27 cellular contexts compared by ENCODE assay signal in the genomic region with DNA sequence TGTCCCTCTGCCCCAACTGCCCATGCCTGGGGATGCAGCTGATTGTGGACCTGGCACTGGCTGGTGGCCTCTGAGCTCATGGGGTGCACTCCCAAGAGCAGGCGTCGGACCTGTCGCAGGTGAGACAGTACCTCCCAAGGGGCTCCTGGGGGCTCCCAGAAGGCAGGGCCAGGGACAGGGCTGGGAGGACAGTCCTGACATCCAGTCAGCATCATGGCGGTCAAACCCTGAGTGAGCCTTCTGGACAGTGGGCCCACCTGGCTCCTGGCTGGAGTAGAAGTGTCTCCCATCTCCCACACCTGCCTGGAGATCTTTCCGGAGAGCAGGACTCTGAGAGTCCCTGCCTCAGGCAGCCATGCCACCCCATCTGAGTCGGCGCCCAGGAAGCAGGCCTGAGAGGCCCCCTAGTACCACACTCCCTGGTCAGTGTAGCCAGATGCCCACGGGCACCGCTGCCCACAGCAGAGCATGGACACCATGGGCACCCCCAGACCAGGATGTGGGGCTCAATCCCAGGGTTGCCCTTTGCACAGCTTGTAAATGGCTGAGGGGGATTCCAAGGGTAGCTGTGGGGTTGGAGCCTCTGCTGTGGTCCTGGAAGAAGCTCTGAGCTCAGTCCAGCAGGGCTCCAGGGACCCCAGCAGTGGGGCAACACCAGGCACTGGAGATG. TPM values are rescaled to one million over a fixed set of nuclear protein-coding genes. Genes with fewer than 3 reads are reported as not detected.
A peak's percentile ranks its signal among the peaks of the same experiment; 100 is the strongest.
DNase-seq lines count a peak whose midpoint lies in the region; ATAC-seq, FAIRE-seq and TF ChIP-seq lines count a peak whose summit lies in the region.
"Had no signal": no experiment of that assay in that cellular context is flagged by ENCODE, and none has a peak within 500 bp of the region (broad histone marks: within the 10 kb centered on the region; RNA-seq: fewer than 3 reads in every experiment).

No MANE protein-coding gene starts in this region.

- no peak overlapping the region for H3K18ac ChIP-seq in H1 (ENCODE audit: extremely low read depth, low read length)

- H3K27me3 ChIP-seq in H1 (replicated peaks in 1 of 4; ENCODE audit: control insufficient read depth in 3 of 4, extremely low read depth in 1 of 4, insufficient read depth in 3 of 4, low read length in 3 of 4), result no peaks in the 10 kb centered on the region; a peak in 1 of 7 replicates
- H3K27me3 ChIP-seq: BLaER1 treated with 17β-estradiol and CSF1 and Interleukin-3, amounts not matched to agents 10 nM and 100 nM had no signal

- no peak for FAIRE-seq in H1 (lab: Jason Lieb, UNC)
- FAIRE-seq: GM12892, GM18507, GM19239, H54, RCC 7860 had no signal

- no peaks in the 10 kb centered on the region for H3K36me3 ChIP-seq in H1 (ENCODE audit: control insufficient read depth in 2 of 4, insufficient read depth in 4 of 4, low read length in 3 of 4)
- H3K36me3 ChIP-seq: BLaER1 treated with 17β-estradiol and CSF1 and Interleukin-3, amounts not matched to agents 10 nM and 100 nM; SJSA1 had no signal

- H3K23ac ChIP-seq in H1 (ENCODE audit: insufficient read length), result no peak overlapping the region

- no peaks in the 10 kb centered on the region for H3K4me1 Mint-ChIP-seq in glutamatergic neuron (ENCODE audit: low read depth, unreplicated experiment)

- H3K4me2 ChIP-seq in H1 (ENCODE audit: insufficient read depth in 1 of 2, low read depth in 2 of 2, low read length in 2 of 2), result no peak overlapping the region
- H3K4me2 ChIP-seq: BLaER1 treated with 17β-estradiol and CSF1 and Interleukin-3, amounts not matched to agents 10 nM and 100 nM had no signal

- no peak for TF ChIP-seq CTCF in H1 (IDR thresholded peaks at IDR 0.05; ENCODE audit: control extremely low read depth in 1 of 3, insufficient read depth in 1 of 3, low read depth in 1 of 3, low read length in 3 of 3)
- TF ChIP-seq CTCF in glutamatergic neuron (IDR thresholded peaks at IDR 0.05; ENCODE audit: partially characterized antibody, unreplicated experiment), result no peak

- no peak overlapping the region for H3K4me3 Mint-ChIP-seq in glutamatergic neuron (ENCODE audit: unreplicated experiment)
- H3K4me3 Mint-ChIP-seq: CD8-positive, alpha-beta T cell had no signal

- no peak overlapping the region for H3K27ac Mint-ChIP-seq in glutamatergic neuron (ENCODE audit: unreplicated experiment)
- H3K27ac Mint-ChIP-seq: CD8-positive, alpha-beta T cell had no signal

- no peak for TF ChIP-seq EP300 in H1 (IDR thresholded peaks at IDR 0.05; ENCODE audit: borderline replicate concordance in 1 of 2, low read depth in 2 of 2, low read length in 2 of 2)

- H3K14ac ChIP-seq in H1 (ENCODE audit: insufficient read length), result no peak overlapping the region

- no peak overlapping the region for H2BK5ac ChIP-seq in H1 (ENCODE audit: low read depth, low read length)

- no peak overlapping the region for H3K56ac ChIP-seq in H1 (replicated peaks; ENCODE audit: insufficient read length, low read depth, low read length)

- no peaks in the 10 kb centered on the region for H3K79me2 ChIP-seq in H1 (ENCODE audit: control insufficient read depth in 1 of 2, insufficient read depth in 2 of 2, low read length in 2 of 2)

- DNase-seq in 8988T (peak; percentile 8), AG08396 (ENCODE audit: low spot score) (peak; percentile 5), H1 (ENCODE audit: low read depth in 1 of 2, low spot score in 2 of 2) (no peak), sciatic nerve (ENCODE audit: low spot score) (peak; percentile 31), glutamatergic neuron (no peak)
- DNase-seq in activated CD4-positive, alpha-beta T cell treated with anti-CD3 and anti-CD28 coated beads for 4 hours, result no peak
- DNase-seq: ACHN; CD8-positive, alpha-beta T cell; DMS153; KBM-7; MM.1S; NCI-H1048; NCI-H1417 treated with DMSO at 0.1 percent for 48 hours; NCI-H187; NCI-H446; NCI-H526 had no signal

- H2AFZ ChIP-seq in H1 (ENCODE audit: low read length), result no peak overlapping the region

- no peaks in the 10 kb centered on the region for H3K79me1 ChIP-seq in H1 (ENCODE audit: low read depth, low read length)

- no peak overlapping the region for H4K5ac ChIP-seq in H1 (ENCODE audit: insufficient read length, low read depth, low read length)

- POLR2A ChIA-PET in H1 (lab: Charles Lee; ENCODE audit: partially characterized antibody), result no interaction called here

- H3K36me3 Mint-ChIP-seq in glutamatergic neuron (ENCODE audit: unreplicated experiment), result peaks cover 6% of the 10 kb centered on the region
- H3K36me3 Mint-ChIP-seq: CD8-positive, alpha-beta T cell had no signal

- H3K9ac ChIP-seq in H1 (replicated peaks in 1 of 4; ENCODE audit: extremely low read depth in 1 of 4, low read depth in 3 of 4, low read length in 3 of 4), result no peak overlapping the region
- H3K9ac ChIP-seq: BLaER1 treated with 17β-estradiol and CSF1 and Interleukin-3, amounts not matched to agents 10 nM and 100 nM had no signal

- H3K9me3 Mint-ChIP-seq in glutamatergic neuron (ENCODE audit: unreplicated experiment), result peaks cover 6% of the 10 kb centered on the region
- H3K9me3 Mint-ChIP-seq: CD8-positive, alpha-beta T cell had no signal

- H4K91ac ChIP-seq in H1 (replicated peaks; ENCODE audit: insufficient read length, low read length), result peak overlapping the region; percentile 23

- H2BK12ac ChIP-seq in H1 (ENCODE audit: low read depth, low read length), result no peak overlapping the region

- no peak overlapping the region for H2BK120ac ChIP-seq in H1 (replicated peaks; ENCODE audit: low read depth, low read length)

- WGBS in H1 (ENCODE audit: extremely low coverage in 1 of 2, insufficient coverage in 1 of 2, insufficient read length in 1 of 2, insufficient replicate concordance in 2 of 2, low coverage in 1 of 2, low lambda C conversion rate in 2 of 2, missing lambda C conversion rate in 1 of 2), 2 experiments, result 93% methylated on average over 9 of the region's 9 CpGs; no CpG with 5 or more reads in 1 of the 2 experiments

- H4K8ac ChIP-seq in H1 (ENCODE audit: extremely low read depth, insufficient read depth, low read length), result no peak overlapping the region

- intact Hi-C loops in sciatic nerve (cut with DNase I), result no loop called here

- no peak for TF ChIP-seq POLR2A in H1 (IDR thresholded peaks at IDR 0.05; ENCODE audit: control extremely low read depth in 1 of 2, low read depth in 2 of 2, low read length in 2 of 2)

- ATAC-seq in sciatic nerve, result no peak
- ATAC-seq in GM18868 (IDR thresholded peaks at IDR 0.05; ENCODE audit: unreplicated experiment), result no peak
- ATAC-seq: CD8-positive, alpha-beta T cell; Right ventricle myocardium inferior had no signal

- H3K4me3 ChIP-seq in H1 (ENCODE audit: extremely low read depth in 1 of 4, insufficient read depth in 2 of 4, low read depth in 3 of 4, low read length in 4 of 4), result no peak overlapping the region
- H3K4me3 ChIP-seq: BLaER1 treated with 17β-estradiol and CSF1 and Interleukin-3, amounts not matched to agents 10 nM and 100 nM; SJSA1 had no signal

- peaks cover 4 to 19% of the 10 kb centered on the region in 2 experiments; a peak in 3 of 4 replicates for H3K9me3 ChIP-seq in H1 (ENCODE audit: insufficient read depth in 2 of 2, low read depth in 1 of 2, low read length in 1 of 2)
- H3K9me3 ChIP-seq: SJSA1 had no signal

- no peak overlapping the region for H2BK20ac ChIP-seq in H1 (ENCODE audit: low read length)

- H3K27ac ChIP-seq in H1 (ENCODE audit: low read depth, low read length), result no peak overlapping the region
- H3K27ac ChIP-seq: BLaER1 treated with 17β-estradiol and CSF1 and Interleukin-3, amounts not matched to agents 10 nM and 100 nM; SJSA1 had no signal

- H4K20me1 ChIP-seq in H1 (replicated peaks in 1 of 2; ENCODE audit: control insufficient read depth in 1 of 2, insufficient read depth in 2 of 2, low read length in 2 of 2), result no peaks in the 10 kb centered on the region
- H4K20me1 ChIP-seq: BLaER1 treated with 17β-estradiol and CSF1 and Interleukin-3, amounts not matched to agents 10 nM and 100 nM had no signal

- no peak overlapping the region for H2BK15ac ChIP-seq in H1 (ENCODE audit: low read length)

- no peaks in the 10 kb centered on the region; a peak in 1 of 7 replicates for H3K4me1 ChIP-seq in H1 (replicated peaks in 1 of 4; ENCODE audit: control insufficient read depth in 3 of 4, insufficient read depth in 4 of 4, low read length in 3 of 4)
- H3K4me1 ChIP-seq: SJSA1 had no signal

- no peaks in the 10 kb centered on the region for H3K23me2 ChIP-seq in H1 (ENCODE audit: low read depth, low read length)

- CTCF ChIA-PET in H1 (lab: Charles Lee; ENCODE audit: partially characterized antibody), result interaction anchor here (1.0 to 1.2 kb wide), 2 partner anchors 50 to 69 kb away, joined by 3 read pairs; no protein-coding TSS in a partner anchor

- peaks cover 6% of the 10 kb centered on the region for H3K27me3 Mint-ChIP-seq in glutamatergic neuron (ENCODE audit: unreplicated experiment)

- H2AK5ac ChIP-seq in H1 (ENCODE audit: low read depth, low read length), result no peak overlapping the region

- no peak for TF ChIP-seq RAD21 in H1 (IDR thresholded peaks at IDR 0.05 in 1 of 2, conservative IDR thresholded peaks at IDR 0.05 in 1 of 2; ENCODE audit: low read depth in 2 of 2, low read length in 2 of 2)

- H3K4ac ChIP-seq in H1 (replicated peaks; ENCODE audit: insufficient read length, low read depth, low read length), result no peak overlapping the region

RNA-seq across cellular contexts. Expression of a gene that starts 6.6 kb away (rescaled TPM):
- total RNA-seq in H1 (2021; fragmentation: NEBNext Ultra II Directional; extraction: Animal tissue kit (Norgen Biotek cat#: 25700)), result 3.1 and 3.7 TPM in 2 replicates
- 2.3 and 2.6 TPM in 2 replicates for polyA plus RNA-seq in H1 (2011; rRNA removed)
- polyA plus RNA-seq in H1 (2011; cell fraction: cytosol; rRNA removed), result 5.3 TPM
- polyA plus RNA-seq in H1 (2011; cell fraction: nucleus; rRNA removed), result 47.6 TPM
- 6.5 to 8.6 TPM (median 8.0 TPM) in 4 replicates for polyA plus RNA-seq in H1 (2012, experiment 1 of 2)
- 1.1 TPM for polyA plus RNA-seq in H1 (2012, experiment 2 of 2)
- polyA plus RNA-seq in H1 (2013, experiment 1 of 2), result not detected
- polyA plus RNA-seq in H1 (2013, experiment 2 of 2), result 0.18 TPM
- 0.60 and 0.83 TPM in 2 replicates for polyA minus RNA-seq in H1 (2011; rRNA and poly(A)+ RNA removed)
- not detected for polyA minus RNA-seq in H1 (2011; cell fraction: cytosol; rRNA and poly(A)+ RNA removed)
- polyA minus RNA-seq in H1 (2011; cell fraction: nucleus; rRNA and poly(A)+ RNA removed), result 7.2 TPM
- total RNA-seq in sciatic nerve, result not detected
- not detected for total RNA-seq in glutamatergic neuron (ENCODE audit: unreplicated experiment)
- total RNA-seq: CD8-positive, alpha-beta T cell; G401; OCI-LY7; Right ventricle myocardium inferior; SJSA1 had no signal

RNA-seq across cellular contexts. Expression of a gene that starts 29.5 kb away (rescaled TPM):
- not detected in 2 replicates for total RNA-seq in H1 (2021; fragmentation: NEBNext Ultra II Directional; extraction: Animal tissue kit (Norgen Biotek cat#: 25700))
- polyA plus RNA-seq in H1 (2011; rRNA removed), result 0.05 and 0.11 TPM in 2 replicates
- not detected for polyA plus RNA-seq in H1 (2011; cell fraction: cytosol; rRNA removed)
- 0.36 TPM for polyA plus RNA-seq in H1 (2011; cell fraction: nucleus; rRNA removed)
- polyA plus RNA-seq in H1 (2012, experiment 1 of 2), result not detected in 4 replicates
- polyA plus RNA-seq in H1 (2012, experiment 2 of 2), result not detected
- not detected for polyA plus RNA-seq in H1 (2013, experiment 1 of 2)
- polyA plus RNA-seq in H1 (2013, experiment 2 of 2), result not detected
- not detected in 2 replicates for polyA minus RNA-seq in H1 (2011; rRNA and poly(A)+ RNA removed)
- polyA minus RNA-seq in H1 (2011; cell fraction: cytosol; rRNA and poly(A)+ RNA removed), result not detected
- not detected for polyA minus RNA-seq in H1 (2011; cell fraction: nucleus; rRNA and poly(A)+ RNA removed)
- total RNA-seq in sciatic nerve, result not detected
- total RNA-seq in glutamatergic neuron (ENCODE audit: unreplicated experiment), result not detected
- total RNA-seq: CD8-positive, alpha-beta T cell; G401; OCI-LY7; Right ventricle myocardium inferior; SJSA1 had no signal

RNA-seq across cellular contexts. Expression of a gene that starts 30.4 kb away (rescaled TPM):
- total RNA-seq in H1 (2021; fragmentation: NEBNext Ultra II Directional; extraction: Animal tissue kit (Norgen Biotek cat#: 25700)), result 1.3 and 1.6 TPM in 2 replicates
- 2.1 and 2.2 TPM in 2 replicates for polyA plus RNA-seq in H1 (2011; rRNA removed)
- 2.5 TPM for polyA plus RNA-seq in H1 (2011; cell fraction: cytosol; rRNA removed)
- polyA plus RNA-seq in H1 (2011; cell fraction: nucleus; rRNA removed), result 3.9 TPM
- 1.2 to 1.5 TPM (median 1.4 TPM) in 4 replicates for polyA plus RNA-seq in H1 (2012, experiment 1 of 2)
- 0.66 TPM for polyA plus RNA-seq in H1 (2012, experiment 2 of 2)
- 0.06 TPM for polyA plus RNA-seq in H1 (2013, experiment 1 of 2)
- 0.07 TPM for polyA plus RNA-seq in H1 (2013, experiment 2 of 2)
- 0.71 and 1.6 TPM in 2 replicates for polyA minus RNA-seq in H1 (2011; rRNA and poly(A)+ RNA removed)
- polyA minus RNA-seq in H1 (2011; cell fraction: cytosol; rRNA and poly(A)+ RNA removed), result 0.95 TPM
- 1.00 TPM for polyA minus RNA-seq in H1 (2011; cell fraction: nucleus; rRNA and poly(A)+ RNA removed)
- not detected for total RNA-seq in sciatic nerve
- not detected for total RNA-seq in glutamatergic neuron (ENCODE audit: unreplicated experiment)
- total RNA-seq: CD8-positive, alpha-beta T cell; G401; OCI-LY7; Right ventricle myocardium inferior; SJSA1 had no signal

RNA-seq across cellular contexts. Expression of a gene that starts 32.2 kb away (rescaled TPM):
- 0.13 and 0.44 TPM in 2 replicates for total RNA-seq in H1 (2021; fragmentation: NEBNext Ultra II Directional; extraction: Animal tissue kit (Norgen Biotek cat#: 25700))
- polyA plus RNA-seq in H1 (2011; rRNA removed), result 0.20 and 0.35 TPM in 2 replicates
- polyA plus RNA-seq in H1 (2011; cell fraction: cytosol; rRNA removed), result 0.19 TPM
- 1.4 TPM for polyA plus RNA-seq in H1 (2011; cell fraction: nucleus; rRNA removed)
- 0.17 to 0.41 TPM (median 0.29 TPM) in 4 replicates for polyA plus RNA-seq in H1 (2012, experiment 1 of 2)
- 0.28 TPM for polyA plus RNA-seq in H1 (2012, experiment 2 of 2)
- 0.10 TPM for polyA plus RNA-seq in H1 (2013, experiment 1 of 2)
- polyA plus RNA-seq in H1 (2013, experiment 2 of 2), result 0.07 TPM
- 0.32 and 0.66 TPM in 2 replicates for polyA minus RNA-seq in H1 (2011; rRNA and poly(A)+ RNA removed)
- polyA minus RNA-seq in H1 (2011; cell fraction: cytosol; rRNA and poly(A)+ RNA removed), result not detected
- 0.30 TPM for polyA minus RNA-seq in H1 (2011; cell fraction: nucleus; rRNA and poly(A)+ RNA removed)
- 0.53 TPM for total RNA-seq in sciatic nerve
- 0.76 TPM for total RNA-seq in glutamatergic neuron (ENCODE audit: unreplicated experiment)
- total RNA-seq: CD8-positive, alpha-beta T cell; G401; OCI-LY7; SJSA1 had no signal

Comparison
In these comparisons a context has a peak if more than half of its experiments do, and no peak if none do; other contexts are left out.
1. DNase-seq: peak in 8988T (single experiment), AG08396 (single experiment) and sciatic nerve (single experiment); none in H1 (0 of 2), glutamatergic neuron (single experiment) and activated CD4-positive, alpha-beta T cell treated with anti-CD3 and anti-CD28 coated beads for 4 hours (0 of 2).